Comparison of ENCODE assay signal across 27 cellular contexts in genomic region chr13:30044932-30045331, GRCh38.
"Had no signal": no experiment of that assay in that cellular context is flagged by ENCODE, and none has a peak within 500 bp of the region (broad histone marks: within the 10 kb centered on the region; RNA-seq: fewer than 3 reads in every experiment).

No MANE protein-coding gene starts in this region.

- H3K4me3 ChIP-seq: K562, SJSA1 had no signal

- H3K27me3 ChIP-seq: SJSA1 had no signal

- H3K9ac ChIP-seq: SK-N-SH had no signal

- H3K9me3 ChIP-seq: SJSA1, SK-N-SH had no signal

- H3K4me2 ChIP-seq: SK-N-SH had no signal

- FAIRE-seq: K562, TTC549 had no signal

- ATAC-seq: activated naive CD8-positive, alpha-beta T cell treated with anti-CD3 and anti-CD28 coated beads, Interleukin-2, amount 50 U/mL, for 24 hours; activated T-cell treated with anti-CD3 and anti-CD28 coated beads, Interleukin-2, amount 50 U/mL, for 4 hours; K562; Panc1 had no signal

- H3K36me3 Mint-ChIP-seq: activated CD4-positive, alpha-beta memory T cell treated with anti-CD3 and anti-CD28 coated beads for 36 hours; activated naive CD4-positive, alpha-beta T cell treated with anti-CD3 and anti-CD28 coated beads, Interleukin-2, amount 10 ng/mL, durations not matched to agents 7 days and 5 days; activated naive CD8-positive, alpha-beta T cell; brain had no signal

- H3K36me3 ChIP-seq: SJSA1 had no signal

- DNase-seq: activated CD4-positive, alpha-beta memory T cell treated with anti-CD3 and anti-CD28 coated beads for 36 hours; activated CD4-positive, alpha-beta T cell treated with anti-CD3 and anti-CD28 coated beads, Interleukin-2, amount 10 ng/mL, durations not matched to agents 7 days and 5 days; activated CD8-positive, alpha-beta memory T cell treated with anti-CD3 and anti-CD28 coated beads, Interleukin-2, amount 50 U/mL, for 4 hours; activated naive CD4-positive, alpha-beta T cell treated with anti-CD3 and anti-CD28 coated beads, Interleukin-2, amount 10 ng/mL, durations not matched to agents 7 days and 5 days; activated naive CD8-positive, alpha-beta T cell treated with anti-CD3 and anti-CD28 coated beads, Interleukin-2, amount 50 U/mL, for 24 hours; activated T-cell treated with anti-CD3 and anti-CD28 coated beads for 4 hours; activated T-cell treated with anti-CD3 and anti-CD28 coated beads, Interleukin-2, amount 50 U/mL, for 4 hours; anterior cingulate cortex; NCI-H1105; NCI-H1417 treated with DMSO at 0.1 percent for 48 hours; NCI-H187 treated with DMSO at 0.1 percent for 48 hours; NCI-H2081; NCI-H510A; NCI-H526; NCI-H748 treated with DMSO at 0.1 percent for 48 hours; SHP77 treated with DMSO at 0.1 percent for 48 hours; SK-N-SH had no signal

- H3K27me3 Mint-ChIP-seq: activated naive CD8-positive, alpha-beta T cell had no signal

- H3K27ac Mint-ChIP-seq: activated CD4-positive, alpha-beta memory T cell treated with anti-CD3 and anti-CD28 coated beads for 36 hours; activated CD4-positive, alpha-beta T cell treated with anti-CD3 and anti-CD28 coated beads, Interleukin-2, amount 10 ng/mL, durations not matched to agents 7 days and 5 days; activated naive CD4-positive, alpha-beta T cell treated with anti-CD3 and anti-CD28 coated beads, Interleukin-2, amount 10 ng/mL, durations not matched to agents 7 days and 5 days; activated naive CD8-positive, alpha-beta T cell; activated naive CD8-positive, alpha-beta T cell treated with anti-CD3 and anti-CD28 coated beads, Interleukin-2, amount 50 U/mL, for 24 hours; activated T-helper 1 cell treated with anti-CD3 and anti-CD28 coated beads, Interleukin-12 subunit alpha, Interleukin-12 subunit beta, Interleukin-2, Interleukin-4 antibody, amounts not matched to agents 30 ng/mL and 10 ng/mL and 1 ng/mL, durations not matched to agents 14 hours and 24 hours and 36 hours; brain; T-helper 1 cell treated with Interleukin-12 subunit alpha and Interleukin-12 subunit beta and Interleukin-4 antibody, amounts not matched to agents 30 μg/mL and 1 μg/mL, for 36 hours; T-helper 2 cell treated with Interferon-gamma antibody and Interleukin-4, amounts not matched to agents 5 μg/mL and 100 μg/mL, for 36 hours had no signal

- H3K4me3 Mint-ChIP-seq: activated CD4-positive, alpha-beta memory T cell treated with anti-CD3 and anti-CD28 coated beads for 36 hours; activated CD4-positive, alpha-beta T cell treated with anti-CD3 and anti-CD28 coated beads, Interleukin-2, amount 10 ng/mL, durations not matched to agents 7 days and 5 days; activated naive CD4-positive, alpha-beta T cell treated with anti-CD3 and anti-CD28 coated beads, Interleukin-2, amount 10 ng/mL, durations not matched to agents 7 days and 5 days; activated naive CD8-positive, alpha-beta T cell; activated naive CD8-positive, alpha-beta T cell treated with anti-CD3 and anti-CD28 coated beads, Interleukin-2, amount 50 U/mL, for 24 hours; activated T-cell treated with anti-CD3 and anti-CD28 coated beads, Interleukin-2, amount 50 U/mL, for 4 hours; activated T-helper 1 cell treated with anti-CD3 and anti-CD28 coated beads, Interleukin-12 subunit alpha, Interleukin-12 subunit beta, Interleukin-2, Interleukin-4 antibody, amounts not matched to agents 30 ng/mL and 10 ng/mL and 1 ng/mL, durations not matched to agents 14 hours and 24 hours and 36 hours; brain; central memory CD8-positive, alpha-beta T cell; T-helper 1 cell treated with Interleukin-12 subunit alpha and Interleukin-12 subunit beta and Interleukin-4 antibody, amounts not matched to agents 30 μg/mL and 1 μg/mL, for 36 hours; T-helper 2 cell treated with Interferon-gamma antibody and Interleukin-4, amounts not matched to agents 5 μg/mL and 100 μg/mL, for 36 hours had no signal

- H3K9me3 Mint-ChIP-seq: activated CD4-positive, alpha-beta memory T cell treated with anti-CD3 and anti-CD28 coated beads for 36 hours; activated CD4-positive, alpha-beta T cell treated with anti-CD3 and anti-CD28 coated beads, Interleukin-2, amount 10 ng/mL, durations not matched to agents 7 days and 5 days; activated naive CD4-positive, alpha-beta T cell treated with anti-CD3 and anti-CD28 coated beads, Interleukin-2, amount 10 ng/mL, durations not matched to agents 7 days and 5 days; activated naive CD8-positive, alpha-beta T cell treated with anti-CD3 and anti-CD28 coated beads, Interleukin-2, amount 50 U/mL, for 24 hours; activated T-cell treated with anti-CD3 and anti-CD28 coated beads, Interleukin-2, amount 50 U/mL, for 4 hours; activated T-helper 1 cell treated with anti-CD3 and anti-CD28 coated beads, Interleukin-12 subunit alpha, Interleukin-12 subunit beta, Interleukin-2, Interleukin-4 antibody, amounts not matched to agents 30 ng/mL and 10 ng/mL and 1 ng/mL, durations not matched to agents 14 hours and 24 hours and 36 hours; brain; central memory CD8-positive, alpha-beta T cell; T-helper 1 cell treated with Interleukin-12 subunit alpha and Interleukin-12 subunit beta and Interleukin-4 antibody, amounts not matched to agents 30 μg/mL and 1 μg/mL, for 36 hours; T-helper 2 cell treated with Interferon-gamma antibody and Interleukin-4, amounts not matched to agents 5 μg/mL and 100 μg/mL, for 36 hours had no signal
